Comparison of ENCODE assay signal across 11 cellular contexts in the genomic region with DNA sequence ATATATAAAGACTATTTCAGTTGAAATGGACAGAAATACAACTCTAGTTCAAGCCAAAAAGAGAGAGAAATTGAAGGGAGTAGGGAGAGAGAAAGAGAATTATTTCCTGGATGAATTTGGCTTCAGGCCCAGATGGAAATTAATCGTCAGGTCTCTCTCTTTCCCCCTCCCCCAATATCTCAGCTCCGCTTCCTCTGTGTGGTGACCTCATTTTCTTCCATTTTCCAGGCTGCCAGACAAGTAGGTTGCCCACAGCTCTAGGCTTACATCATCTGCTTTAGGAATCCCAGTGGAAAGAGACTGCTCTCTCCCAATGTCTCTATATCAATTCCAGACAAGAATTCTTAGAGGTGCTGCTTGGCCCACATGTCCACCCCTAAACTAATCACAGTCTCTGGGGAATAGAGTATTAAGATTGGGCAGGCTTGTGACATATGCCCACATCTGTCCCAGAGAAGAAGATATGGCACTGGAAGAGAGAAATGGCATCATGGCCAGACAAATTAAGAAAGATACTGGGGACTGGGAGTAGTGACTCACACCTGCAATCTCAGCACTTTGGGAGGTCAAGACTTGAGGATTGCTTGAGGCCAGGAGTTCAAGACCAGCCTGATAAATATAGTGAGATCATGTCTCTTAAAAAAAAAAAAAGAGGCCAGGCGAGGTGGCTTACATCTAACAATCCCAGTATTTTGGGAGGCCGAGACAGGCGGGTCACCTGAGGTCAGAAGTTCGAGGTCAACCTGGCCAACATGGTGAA. TPM values are rescaled to one million over a fixed set of nuclear protein-coding genes. Genes with fewer than 3 reads are reported as not detected.
DNase-seq lines count a peak whose midpoint lies in the region; ATAC-seq and TF ChIP-seq lines count a peak whose summit lies in the region.
"Had no signal": no experiment of that assay in that cellular context is flagged by ENCODE, and none has a peak within 500 bp of the region (broad histone marks: within the 10 kb centered on the region; RNA-seq: fewer than 3 reads in every experiment).

No MANE protein-coding gene starts in this region.

- no peaks in the 10 kb centered on the region for H3K4me1 Mint-ChIP-seq in CD4-positive, alpha-beta T cell (ENCODE audit: low read depth)
- H3K4me1 Mint-ChIP-seq: activated naive CD8-positive, alpha-beta T cell treated with anti-CD3 and anti-CD28 coated beads, Interleukin-2, amount 10 ng/mL, durations not matched to agents 7 days and 5 days; T-cell had no signal

- H3K27me3 ChIP-seq in CD4-positive, alpha-beta T cell (ENCODE audit: control insufficient read depth, insufficient read depth, low read length) = no peaks in the 10 kb centered on the region
- H3K27me3 ChIP-seq: tibial nerve had no signal

- peak; percentile 44 for DNase-seq in AG10803 (ENCODE audit: low read depth)
- DNase-seq in M059J (ENCODE audit: low read depth) = peak; percentile 71
- peak; percentile 82 to 86 for DNase-seq in SHP77 (lab: John Stamatoyannopoulos, UW)
- DNase-seq in glomerular visceral epithelial cell (ENCODE audit: extremely low spot score) = peak; percentile 75
- no peak for DNase-seq in CD4-positive, alpha-beta T cell
- DNase-seq: activated naive CD8-positive, alpha-beta T cell treated with anti-CD3 and anti-CD28 coated beads, Interleukin-2, amount 10 ng/mL, durations not matched to agents 7 days and 5 days; T-cell had no signal

- no peak overlapping the region for H3K27ac ChIP-seq in CD4-positive, alpha-beta T cell (ENCODE audit: low read depth, low read length)
- H3K27ac ChIP-seq: tibial nerve had no signal

- POLR2A ChIA-PET in CD4-positive, alpha-beta T cell (lab: Charles Lee) = no interaction called here

- CTCF ChIA-PET in CD4-positive, alpha-beta T cell (lab: Charles Lee) = no interaction called here

- H3K36me3 Mint-ChIP-seq in CD4-positive, alpha-beta T cell (ENCODE audit: low read depth) = no peaks in the 10 kb centered on the region
- H3K36me3 Mint-ChIP-seq: activated naive CD8-positive, alpha-beta T cell treated with anti-CD3 and anti-CD28 coated beads, Interleukin-2, amount 10 ng/mL, durations not matched to agents 7 days and 5 days; T-cell had no signal

- no peak overlapping the region for H3K4me3 ChIP-seq in AG10803 (ENCODE audit: low read length)
- H3K4me3 ChIP-seq: tibial nerve had no signal

- no peaks in the 10 kb centered on the region for H3K9me3 ChIP-seq in CD4-positive, alpha-beta T cell (ENCODE audit: control insufficient read depth, low read length)
- H3K9me3 ChIP-seq: tibial nerve had no signal

- H3K9me3 Mint-ChIP-seq in CD4-positive, alpha-beta T cell = no peaks in the 10 kb centered on the region
- H3K9me3 Mint-ChIP-seq: activated naive CD8-positive, alpha-beta T cell treated with anti-CD3 and anti-CD28 coated beads, Interleukin-2, amount 10 ng/mL, durations not matched to agents 7 days and 5 days; T-cell had no signal

- intact Hi-C loops in CD4-positive, alpha-beta T cell (cut with DNase I, micrococcal nuclease) = no loop called here

- H3K27ac Mint-ChIP-seq in CD4-positive, alpha-beta T cell = no peak overlapping the region
- H3K27ac Mint-ChIP-seq: activated naive CD8-positive, alpha-beta T cell treated with anti-CD3 and anti-CD28 coated beads, Interleukin-2, amount 10 ng/mL, durations not matched to agents 7 days and 5 days; T-cell had no signal

- H3K27me3 Mint-ChIP-seq in CD4-positive, alpha-beta T cell = no peaks in the 10 kb centered on the region
- H3K27me3 Mint-ChIP-seq: T-cell had no signal

- no peak overlapping the region for H3K4me3 Mint-ChIP-seq in CD4-positive, alpha-beta T cell
- H3K4me3 Mint-ChIP-seq: activated naive CD8-positive, alpha-beta T cell treated with anti-CD3 and anti-CD28 coated beads, Interleukin-2, amount 10 ng/mL, durations not matched to agents 7 days and 5 days; T-cell had no signal

- ATAC-seq in GM21825 (IDR thresholded peaks at IDR 0.05; ENCODE audit: unreplicated experiment) (no peak), GM21576 (IDR thresholded peaks at IDR 0.05; ENCODE audit: unreplicated experiment) (no peak), HG03039 (IDR thresholded peaks at IDR 0.05; ENCODE audit: unreplicated experiment) (no peak)
- ATAC-seq in CD4-positive, alpha-beta T cell (ENCODE audit: poor library complexity) = no peak
- ATAC-seq: T-cell had no signal

- no peak for TF ChIP-seq CTCF in AG10803 (conservative IDR thresholded peaks at IDR 0.05; ENCODE audit: low read length)
- TF ChIP-seq CTCF in CD4-positive, alpha-beta T cell (IDR thresholded peaks at IDR 0.05) = no peak

RNA-seq across cellular contexts. Expression of a gene that starts 37.2 kb away (rescaled TPM):
- total RNA-seq in M059J (2014; rRNA removed; shearing (Covaris generic)) = 20.5 and 25.3 TPM in 2 replicates
- total RNA-seq in CD4-positive, alpha-beta T cell = 10 to 100 TPM; 40.8 to 42.6 TPM

Comparison
In these comparisons a context has a peak if more than half of its experiments do, and no peak if none do; other contexts are left out.
1. DNase-seq: peak in AG10803 (single experiment), M059J (single experiment), SHP77 (2 of 2) and glomerular visceral epithelial cell (single experiment); none in CD4-positive, alpha-beta T cell (0 of 10).